11 cellular contexts compared by ENCODE assay signal in the genomic region with DNA sequence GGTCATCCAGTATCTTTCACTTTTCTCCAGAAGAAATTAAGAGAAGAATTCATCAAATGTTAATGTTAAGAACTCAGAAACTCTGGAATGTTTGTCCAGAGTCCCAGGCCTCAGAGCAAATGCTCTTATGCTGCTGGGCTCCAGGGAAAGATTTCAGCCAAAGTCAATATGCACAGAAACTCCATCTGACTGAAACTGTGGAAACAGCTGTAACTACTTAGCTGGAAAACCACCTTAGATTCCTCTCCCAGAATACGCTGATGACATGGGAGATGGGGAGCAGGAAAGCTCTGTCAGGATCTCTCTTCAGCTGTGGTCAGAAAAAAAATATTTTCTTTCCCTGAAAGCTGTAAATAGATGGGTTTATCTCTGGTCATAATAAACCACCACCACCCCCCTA.
DNase-seq lines count a peak whose midpoint lies in the region; ATAC-seq, FAIRE-seq and TF ChIP-seq lines count a peak whose summit lies in the region.
"Had no signal": no experiment of that assay in that cellular context is flagged by ENCODE, and none has a peak within 500 bp of the region (broad histone marks: within the 10 kb centered on the region; RNA-seq: fewer than 3 reads in every experiment).

No MANE protein-coding gene starts in this region.

- H3K27me3 ChIP-seq in smooth muscle cell (ENCODE audit: low read depth) (no peaks in the 10 kb centered on the region), lower lobe of right lung (ENCODE audit: low read depth) (no peaks in the 10 kb centered on the region)

- FAIRE-seq in D721Med (lab: Jason Lieb, UNC): no peak

- peaks cover 3% of the 10 kb centered on the region for H3K79me2 ChIP-seq in smooth muscle cell (ENCODE audit: low read depth)

- DNase-seq in HFFc6 (peak; percentile 41), astrocyte of the cerebellum (ENCODE audit: low read depth) (peak; percentile 98), left ventricle myocardium superior (no peak), smooth muscle cell (lab: John Stamatoyannopoulos, UW; ENCODE audit: unreplicated experiment) (no peak), D721Med (ENCODE audit: insufficient read length, low spot score) (no peak), KBM-7 (no peak), lower lobe of right lung (no peak)
- DNase-seq: activated naive CD4-positive, alpha-beta T cell treated with anti-CD3 and anti-CD28 coated beads for 36 hours; DMS79 treated with DMSO at 0.1 percent for 48 hours; NK-92 treated with Interleukin-12 subunit alpha and Interleukin-12 subunit beta, amount 100 ng/mL, for 24 hours; T-cell had no signal

- no peak overlapping the region for H3K4me3 Mint-ChIP-seq in HFFc6
- H3K4me3 Mint-ChIP-seq: activated naive CD4-positive, alpha-beta T cell treated with anti-CD3 and anti-CD28 coated beads for 36 hours; T-cell had no signal

- peak; percentile 98 for ATAC-seq in left ventricle myocardium superior
- no peak for ATAC-seq in lower lobe of right lung
- ATAC-seq: T-cell had no signal

- H3K4me1 ChIP-seq in smooth muscle cell (ENCODE audit: low read depth): peaks cover 5% of the 10 kb centered on the region
- H3K4me1 ChIP-seq in lower lobe of right lung: no peaks in the 10 kb centered on the region

- no peak overlapping the region for H3K9ac ChIP-seq in smooth muscle cell (ENCODE audit: low read depth)

- H2AFZ ChIP-seq in smooth muscle cell (ENCODE audit: low read depth): peak overlapping the region; percentile 58

- peaks cover 14% of the 10 kb centered on the region for H3K9me3 Mint-ChIP-seq in HFFc6

- peak overlapping the region; percentile 69 for H3K27ac ChIP-seq in smooth muscle cell (ENCODE audit: low read depth)
- no peak overlapping the region for H3K27ac ChIP-seq in lower lobe of right lung

- TF ChIP-seq CTCF in HFFc6 (IDR thresholded peaks at IDR 0.05) (no peak), astrocyte of the cerebellum (IDR thresholded peaks at IDR 0.05; ENCODE audit: low read depth, low read length, missing control alignments) (no peak), smooth muscle cell (IDR thresholded peaks at IDR 0.05; ENCODE audit: borderline replicate concordance, insufficient read depth, poor library complexity, severe bottlenecking) (no peak), D721Med (IDR thresholded peaks at IDR 0.05; ENCODE audit: insufficient read depth, missing control alignments) (no peak), lower lobe of right lung (IDR thresholded peaks at IDR 0.05) (no peak)

- peaks cover 16% of the 10 kb centered on the region for H3K36me3 Mint-ChIP-seq in HFFc6 (ENCODE audit: low read depth)
- H3K36me3 Mint-ChIP-seq: T-cell had no signal

- H3K4me1 Mint-ChIP-seq in HFFc6 (ENCODE audit: low read depth): peaks cover 24% of the 10 kb centered on the region
- H3K4me1 Mint-ChIP-seq: T-cell had no signal

- 22% methylated on average over 1 of the region's 1 CpG for WGBS in smooth muscle cell (ENCODE audit: low lambda C conversion rate)

- H3K9me3 ChIP-seq in smooth muscle cell (replicated peaks; ENCODE audit: low read depth) (no peaks in the 10 kb centered on the region), lower lobe of right lung (no peaks in the 10 kb centered on the region)

- no peaks in the 10 kb centered on the region for H3K27me3 Mint-ChIP-seq in HFFc6 (ENCODE audit: insufficient read depth)
- H3K27me3 Mint-ChIP-seq: T-cell had no signal

- no peaks in the 10 kb centered on the region for H4K20me1 ChIP-seq in smooth muscle cell (ENCODE audit: low read depth)

- intact Hi-C loops in left ventricle myocardium superior (cut with micrococcal nuclease) (no loop called here), lower lobe of right lung (cut with DNase I) (no loop called here)

- H3K4me2 ChIP-seq in smooth muscle cell: peak overlapping the region; percentile 56

- H3K36me3 ChIP-seq in smooth muscle cell (ENCODE audit: low read depth): peaks cover 12% of the 10 kb centered on the region
- no peaks in the 10 kb centered on the region for H3K36me3 ChIP-seq in lower lobe of right lung

- in situ Hi-C loops in astrocyte of the cerebellum (cut with HindIII; ENCODE audit: low sequenced_read_pairs) (no loop called here), KBM-7 (cut with MboI; ENCODE audit: low pct_unique_long_range_greater_than_20kb, low sequenced_read_pairs) (no loop called here)

- H3K4me3 ChIP-seq in astrocyte of the cerebellum (ENCODE audit: low read depth, low read length): no peak overlapping the region
- H3K4me3 ChIP-seq in smooth muscle cell: no peak overlapping the region
- H3K4me3 ChIP-seq in lower lobe of right lung: no peak overlapping the region

- H3F3A ChIP-seq in smooth muscle cell (ENCODE audit: low read depth): no peaks in the 10 kb centered on the region

- H3K27ac Mint-ChIP-seq in HFFc6: peak overlapping the region; percentile 26; the same call in 1 of the 2 replicates
- H3K27ac Mint-ChIP-seq: activated naive CD4-positive, alpha-beta T cell treated with anti-CD3 and anti-CD28 coated beads for 36 hours; T-cell had no signal

Comparison
In these comparisons a context has a peak if more than half of its experiments do, and no peak if none do; other contexts are left out.
1. DNase-seq: peak in HFFc6 (single experiment) and astrocyte of the cerebellum (single experiment); none in left ventricle myocardium superior (single experiment), smooth muscle cell (single experiment), D721Med (single experiment), KBM-7 (single experiment) and lower lobe of right lung (single experiment).